ENCODE assay signal across 8 cellular contexts in the genomic region with DNA sequence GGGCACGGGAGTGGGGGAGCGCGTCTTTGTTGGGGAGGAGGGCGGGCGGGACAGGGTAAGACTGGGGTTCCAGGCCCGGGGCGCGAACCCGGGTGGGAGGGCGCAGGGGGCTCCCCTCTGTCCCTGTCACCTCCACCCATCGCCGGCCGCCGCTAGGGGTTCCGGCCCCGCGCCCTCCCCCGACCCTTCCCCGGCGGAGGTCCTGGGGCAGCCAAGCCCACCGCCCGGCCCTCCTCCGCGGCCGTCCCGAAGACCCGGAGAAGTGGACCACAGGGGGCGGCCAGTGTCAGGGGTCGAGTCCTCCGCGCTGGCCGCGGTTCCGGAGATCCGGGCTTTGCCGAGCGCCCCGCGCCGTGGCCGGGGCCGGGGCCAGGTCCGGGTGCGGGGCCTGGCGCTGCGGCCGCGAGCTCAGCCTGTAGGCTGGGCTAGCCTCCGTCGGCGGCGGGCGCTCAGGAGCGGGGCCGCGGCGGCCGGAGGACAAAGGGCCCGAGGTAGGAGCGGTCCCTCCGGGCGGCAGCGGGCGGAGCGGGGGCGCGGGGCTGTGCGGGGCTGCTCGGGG. TPM values are rescaled to one million over a fixed set of nuclear protein-coding genes. Genes with fewer than 3 reads are reported as not detected.
DNase-seq lines count a peak whose midpoint lies in the region; ATAC-seq, FAIRE-seq and TF ChIP-seq lines count a peak whose summit lies in the region.
"Had no signal": no experiment of that assay in that cellular context is flagged by ENCODE, and none has a peak within 500 bp of the region (broad histone marks: within the 10 kb centered on the region; RNA-seq: fewer than 3 reads in every experiment).

No MANE protein-coding gene starts in this region.

- no peak overlapping the region for H2BK120ac ChIP-seq in IMR-90 (ENCODE audit: low read depth, low read length)

- no peaks in the 10 kb centered on the region for H3K9me1 ChIP-seq in IMR-90 (ENCODE audit: insufficient read depth, low read length)

- no peaks in the 10 kb centered on the region for H3K9me3 ChIP-seq in IMR-90 (ENCODE audit: control insufficient read depth, insufficient read depth, low read length)
- no peaks in the 10 kb centered on the region for H3K9me3 ChIP-seq in suprapubic skin

- intact Hi-C loops in IMR-90 (cut with micrococcal nuclease) = no loop called here

- H2AFZ ChIP-seq in IMR-90 (replicated peaks; ENCODE audit: low read length, poor library complexity) = no peak overlapping the region

- no peak for FAIRE-seq in bronchial epithelial cell (lab: Jason Lieb, UNC)

- no peak overlapping the region for H3K14ac ChIP-seq in IMR-90 (replicated peaks; ENCODE audit: low read depth, low read length)

- no TSS peak for BruUV-seq in IMR-90 (replicated peaks; lab: Mats Ljungman, UMichigan)

- DNase-seq in IMR-90 (no peak), bronchial epithelial cell (ENCODE audit: low read depth) (no peak), left kidney (ENCODE audit: low read depth, low spot score) (peak; percentile 91), suprapubic skin (ENCODE audit: low spot score in 2 of 2) (no peak), NCI-H2107 treated with DMSO at 0.1 percent for 48 hours (lab: John Stamatoyannopoulos, UW; ENCODE audit: unreplicated experiment) (no peak)
- DNase-seq in activated effector memory CD4-positive, alpha-beta T cell treated with anti-CD3 and anti-CD28 coated beads, Interleukin-2, amount 50 U/mL, for 16 hours = no peak
- DNase-seq: SHP77 had no signal

- WGBS in IMR-90 (ENCODE audit: extremely low coverage in 2 of 2, insufficient read length in 1 of 2), 2 experiments = 6% methylated on average over 7 of the region's 69 CpGs; no CpG with 5 or more reads in 1 of the 2 experiments
- 3% methylated on average over 6 of the region's 69 CpGs for WGBS in suprapubic skin

- no peak overlapping the region for H2AK5ac ChIP-seq in IMR-90 (ENCODE audit: low read depth, low read length)

- H4K8ac ChIP-seq in IMR-90 (ENCODE audit: low read depth in 2 of 2, low read length in 2 of 2) = no peak overlapping the region

- no peak overlapping the region; the same call in 1 of the 2 replicates for H3K4me2 ChIP-seq in IMR-90 (ENCODE audit: low read depth, low read length)

- no peak overlapping the region for H3K23ac ChIP-seq in IMR-90 (ENCODE audit: low read depth, low read length)

- no peak overlapping the region for H4K5ac ChIP-seq in IMR-90 (ENCODE audit: low read depth, low read length)

- H3K56ac ChIP-seq in IMR-90 (ENCODE audit: extremely low read depth, insufficient read depth, low read length) = no peak overlapping the region

- in situ Hi-C loops in IMR-90 (cut with MboI; ENCODE audit: low sequenced_read_pairs) = no loop called here

- H3K4me3 ChIP-seq in IMR-90 (ENCODE audit: insufficient read depth, low read depth, low read length) (peak overlapping the region; percentile 43; the same call in 1 of the 2 replicates), bronchial epithelial cell (ENCODE audit: low read depth, low read length) (peak overlapping the region; percentile 39), suprapubic skin (peak overlapping the region; percentile 78)

- no peak overlapping the region for H3K4ac ChIP-seq in IMR-90 (ENCODE audit: low read depth, low read length)

- peaks cover 3% of the 10 kb centered on the region; the same call in 1 of the 2 replicates for H3K4me1 ChIP-seq in IMR-90 (ENCODE audit: control insufficient read depth, insufficient read depth, low read length)
- H3K4me1 ChIP-seq in suprapubic skin = peaks cover 20% of the 10 kb centered on the region

- no peak overlapping the region for H3K18ac ChIP-seq in IMR-90 (ENCODE audit: low read depth, low read length)

- no peaks in the 10 kb centered on the region for H3K79me1 ChIP-seq in IMR-90 (ENCODE audit: low read depth in 1 of 2, low read length in 2 of 2)

- dilution Hi-C loops in IMR-90 (cut with HindIII; ENCODE audit: low sequenced_read_pairs, unreplicated experiment) = no loop called here

- no peaks in the 10 kb centered on the region for H3K36me3 ChIP-seq in IMR-90 (ENCODE audit: control insufficient read depth, insufficient read depth, low read length)
- no peaks in the 10 kb centered on the region for H3K36me3 ChIP-seq in bronchial epithelial cell (ENCODE audit: control insufficient read depth, insufficient read depth, low read length)
- H3K36me3 ChIP-seq in suprapubic skin = no peaks in the 10 kb centered on the region

- no peak overlapping the region for H2AK9ac ChIP-seq in IMR-90 (replicated peaks; ENCODE audit: low read depth, low read length, poor library complexity)

- TF ChIP-seq POLR2A in IMR-90 (IDR thresholded peaks at IDR 0.05; ENCODE audit: low read depth, low read length) (no peak), suprapubic skin (IDR thresholded peaks at IDR 0.05) (no peak)

- ATAC-seq in IMR-90 (ENCODE audit: low read depth) (peak; percentile 79), HG03045 (IDR thresholded peaks at IDR 0.05; ENCODE audit: unreplicated experiment) (no peak)

- no peak overlapping the region for H4K91ac ChIP-seq in IMR-90 (ENCODE audit: insufficient read depth, low read depth, low read length)

- no peak overlapping the region for H3K27ac ChIP-seq in IMR-90 (ENCODE audit: insufficient read depth, low read length)
- peak overlapping the region; percentile 81 for H3K27ac ChIP-seq in suprapubic skin

- H3K27me3 ChIP-seq in IMR-90 (ENCODE audit: control insufficient read depth, insufficient read depth, low read length) = peaks cover 63% of the 10 kb centered on the region
- H3K27me3 ChIP-seq in bronchial epithelial cell (ENCODE audit: control insufficient read depth, insufficient read depth, low read length) = peaks cover 28% of the 10 kb centered on the region
- peaks cover 12% of the 10 kb centered on the region for H3K27me3 ChIP-seq in suprapubic skin

- no peak overlapping the region for H2BK15ac ChIP-seq in IMR-90 (ENCODE audit: low read depth, low read length)

- CTCF ChIA-PET in IMR-90 (lab: Yijun Ruan, JAX) = no interaction called here

- no peak overlapping the region for H2BK20ac ChIP-seq in IMR-90 (ENCODE audit: low read depth, low read length)

- no peaks in the 10 kb centered on the region for H4K20me1 ChIP-seq in IMR-90 (ENCODE audit: insufficient read depth, low read length)

- H3K9ac ChIP-seq in IMR-90 (ENCODE audit: low read depth, low read length) = no peak overlapping the region

- POLR2A ChIA-PET in IMR-90 (lab: Charles Lee; ENCODE audit: unreplicated experiment) = no interaction called here

- TF ChIP-seq CTCF in IMR-90 (conservative IDR thresholded peaks at IDR 0.05; ENCODE audit: low read depth, low read length) = no peak
- TF ChIP-seq CTCF in bronchial epithelial cell (IDR thresholded peaks at IDR 0.05; ENCODE audit: insufficient read depth, low read length, severe bottlenecking) = no peak
- TF ChIP-seq CTCF in suprapubic skin (IDR thresholded peaks at IDR 0.05) = no peak

- no peak for TF ChIP-seq RAD21 in IMR-90 (IDR thresholded peaks at IDR 0.05; ENCODE audit: low read length)

- no peak for TF ChIP-seq EP300 in suprapubic skin (IDR thresholded peaks at IDR 0.05)

- H2BK5ac ChIP-seq in IMR-90 (ENCODE audit: low read depth, low read length, poor library complexity, severe bottlenecking) = no peak overlapping the region

TF ChIP-seq in IMR-90, 13 proteins besides CTCF, POLR2A, EP300 and RAD21:
- no peak for TF ChIP-seq SMC3 (IDR thresholded peaks at IDR 0.05; ENCODE audit: low read depth, low read length)
- TF ChIP-seq RCOR1 (IDR thresholded peaks at IDR 0.05; ENCODE audit: insufficient replicate concordance, low read length) = no peak

RNA-seq across cellular contexts. Expression of gene E2F6, which starts 16.6 kb away (rescaled TPM):
- total RNA-seq in IMR-90 (2012; rRNA removed) (10.9 and 11.7 TPM in 2 replicates), bronchial epithelial cell (9.1 and 12.1 TPM in 2 replicates), suprapubic skin (10 to 100 TPM in 2 of 4 donors, 1 to 10 TPM in 2; 9.3 to 15.7 (median 10.3) TPM)
- polyA plus RNA-seq in IMR-90 (2012; rRNA removed) = 7.2 and 8.2 TPM in 2 replicates
- 5.7 and 10.5 TPM in 2 replicates for polyA plus RNA-seq in IMR-90 (2012; cell fraction: cytosol; rRNA removed)
- polyA plus RNA-seq in IMR-90 (2012; cell fraction: nucleus; rRNA removed; ENCODE audit: low replicate concordance) = 10.2 and 21.8 TPM in 2 replicates

RNA-seq across cellular contexts. Expression of gene GREB1, which starts 51.3 kb away (rescaled TPM):
- total RNA-seq in IMR-90 (2012; rRNA removed) (not detected in 2 replicates), bronchial epithelial cell (under 0.01 TPM in 2 replicates), suprapubic skin (1 to 10 TPM; 3.0 to 6.1 (median 4.3) TPM)
- 0.05 TPM in 1 of 2 replicates, not detected in the other for polyA plus RNA-seq in IMR-90 (2012; rRNA removed)
- polyA plus RNA-seq in IMR-90 (2012; cell fraction: cytosol; rRNA removed) = 0.01 and 0.05 TPM in 2 replicates
- 0.04 and 0.06 TPM in 2 replicates for polyA plus RNA-seq in IMR-90 (2012; cell fraction: nucleus; rRNA removed; ENCODE audit: low replicate concordance)
